ENCODE assay signal across 18 cellular contexts in the genomic region with DNA sequence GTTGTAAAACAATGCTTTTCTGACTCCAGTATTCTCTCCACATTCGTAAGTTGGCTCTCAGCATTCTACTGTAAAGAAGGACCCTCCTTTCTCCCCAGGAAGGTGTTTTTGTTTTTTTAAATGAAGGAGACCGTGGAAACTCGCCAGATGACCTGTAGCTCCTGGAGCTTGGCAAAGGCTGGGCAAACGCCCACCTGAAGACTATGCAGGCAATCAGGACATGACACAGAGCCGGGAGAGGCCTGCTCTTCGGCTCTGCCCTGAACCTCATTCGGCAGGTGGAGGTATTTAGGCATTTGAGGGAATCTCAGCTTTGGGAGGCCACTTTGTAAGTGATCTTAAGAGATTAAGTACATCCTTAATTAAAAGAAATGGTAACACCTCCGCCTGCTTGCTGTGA. TPM values are rescaled to one million over a fixed set of nuclear protein-coding genes. Genes with fewer than 3 reads are reported as not detected.
A peak's percentile ranks its signal among the peaks of the same experiment; 100 is the strongest.
DNase-seq lines count a peak whose midpoint lies in the region; ATAC-seq and TF ChIP-seq lines count a peak whose summit lies in the region.
"Had no signal": no experiment of that assay in that cellular context is flagged by ENCODE, and none has a peak within 500 bp of the region (broad histone marks: within the 10 kb centered on the region; RNA-seq: fewer than 3 reads in every experiment).

No MANE protein-coding gene starts in this region.

- POLR2A ChIA-PET in CD8-positive, alpha-beta memory T cell (lab: Charles Lee) = no interaction called here

- peaks cover 3 to 55% (median 17%) of the 10 kb centered on the region in 3 donors for H3K36me3 Mint-ChIP-seq in CD8-positive, alpha-beta memory T cell
- peaks cover 31% of the 10 kb centered on the region for H3K36me3 Mint-ChIP-seq in central memory CD8-positive, alpha-beta T cell (ENCODE audit: insufficient read depth)
- no peaks in the 10 kb centered on the region for H3K36me3 Mint-ChIP-seq in nephron (ENCODE audit: low read depth)

- no peak for TF ChIP-seq RAD21 in Ishikawa (IDR thresholded peaks at IDR 0.05; ENCODE audit: low read depth)

- H3K9me3 Mint-ChIP-seq in CD8-positive, alpha-beta memory T cell = no peaks in the 10 kb centered on the region
- H3K9me3 Mint-ChIP-seq in central memory CD8-positive, alpha-beta T cell = no peaks in the 10 kb centered on the region
- H3K9me3 Mint-ChIP-seq in nephron = no peaks in the 10 kb centered on the region

- H3K27ac ChIP-seq in CD8-positive, alpha-beta memory T cell (ENCODE audit: low read depth, low read length) = no peak overlapping the region
- H3K27ac ChIP-seq: BLaER1 treated with 17β-estradiol and CSF1 and Interleukin-3, amounts not matched to agents 10 nM and 100 nM had no signal

- no peak overlapping the region for H3K4me3 Mint-ChIP-seq in CD8-positive, alpha-beta memory T cell
- H3K4me3 Mint-ChIP-seq in central memory CD8-positive, alpha-beta T cell = no peak overlapping the region
- H3K4me3 Mint-ChIP-seq in nephron = no peak overlapping the region

- H3K27ac Mint-ChIP-seq in CD8-positive, alpha-beta memory T cell = peak overlapping the region in 5 of 8 donors; percentile 2 to 82 (median 55)
- H3K27ac Mint-ChIP-seq in central memory CD8-positive, alpha-beta T cell (ENCODE audit: low read depth) = peak overlapping the region; percentile 58
- H3K27ac Mint-ChIP-seq in nephron = peak overlapping the region in 2 of 3 experiments; percentile 9 to 71

- CTCF ChIA-PET in CD8-positive, alpha-beta memory T cell (lab: Charles Lee) = interaction anchor here (3.7 kb wide), 1 partner anchor 32 kb away, joined by 14 read pairs; no protein-coding TSS in a partner anchor

- DNase-seq in CD8-positive, alpha-beta memory T cell = no peak
- no peak for DNase-seq in central memory CD8-positive, alpha-beta T cell (ENCODE audit: low spot score in 2 of 2)
- DNase-seq in stimulated activated CD4-positive, alpha-beta T cell treated with anti-CD3 and anti-CD28 coated beads, Interleukin-1b, Interleukin-23, amount 100 ng/mL, for 48 hours = no peak
- no peak for DNase-seq in dedifferentiated amniotic fluid mesenchymal stem cell (ENCODE audit: extremely low spot score)
- DNase-seq: KBM-7, MV-4-11, NCI-H187, NCI-H2227 treated with DMSO at 0.1 percent for 48 hours, NCI-H524, PC-3, RPMI8226, SHP77 treated with DMSO at 0.1 percent for 48 hours had no signal

- ATAC-seq in central memory CD8-positive, alpha-beta T cell (replicated peaks; ENCODE audit: extremely low read depth, poor library complexity, severe bottlenecking) = no peak
- no peak for ATAC-seq in HG03432 (IDR thresholded peaks at IDR 0.05; ENCODE audit: unreplicated experiment)
- ATAC-seq: PC-3 had no signal

- peaks cover 25% of the 10 kb centered on the region for H3K4me1 ChIP-seq in CD8-positive, alpha-beta memory T cell (ENCODE audit: insufficient read depth, low read length)
- H3K4me1 ChIP-seq: HAP-1 had no signal

- TF ChIP-seq EP300 in Ishikawa (IDR thresholded peaks at IDR 0.05; ENCODE audit: borderline replicate concordance) = no peak

- H3K4me3 ChIP-seq in CD8-positive, alpha-beta memory T cell (ENCODE audit: low read length) = no peak overlapping the region
- H3K4me3 ChIP-seq: BLaER1 treated with 17β-estradiol and CSF1 and Interleukin-3, amounts not matched to agents 10 nM and 100 nM; HAP-1 had no signal

- no peaks in the 10 kb centered on the region for H3K9me3 ChIP-seq in CD8-positive, alpha-beta memory T cell (ENCODE audit: low read length)
- H3K9me3 ChIP-seq: HAP-1, SK-N-SH had no signal

- peaks cover 11 to 28% (median 23%) of the 10 kb centered on the region in 3 donors for H3K4me1 Mint-ChIP-seq in CD8-positive, alpha-beta memory T cell
- H3K4me1 Mint-ChIP-seq in central memory CD8-positive, alpha-beta T cell = peaks cover 5% of the 10 kb centered on the region
- peaks cover 8% of the 10 kb centered on the region for H3K4me1 Mint-ChIP-seq in nephron

- H3K27me3 Mint-ChIP-seq in CD8-positive, alpha-beta memory T cell = no peaks in the 10 kb centered on the region
- H3K27me3 Mint-ChIP-seq in central memory CD8-positive, alpha-beta T cell = no peaks in the 10 kb centered on the region
- no peaks in the 10 kb centered on the region for H3K27me3 Mint-ChIP-seq in nephron (ENCODE audit: low read depth)

- no peak for TF ChIP-seq CTCF in nephron (IDR thresholded peaks at IDR 0.05; ENCODE audit: unreplicated experiment in 3 of 3)

- peaks cover 28% of the 10 kb centered on the region for H3K36me3 ChIP-seq in CD8-positive, alpha-beta memory T cell (ENCODE audit: insufficient read depth, low read length)
- H3K36me3 ChIP-seq: HAP-1 had no signal

- H3K27me3 ChIP-seq in CD8-positive, alpha-beta memory T cell (ENCODE audit: insufficient read depth, low read length, poor library complexity, severe bottlenecking) = no peaks in the 10 kb centered on the region
- H3K27me3 ChIP-seq: BLaER1 treated with 17β-estradiol and CSF1 and Interleukin-3, amounts not matched to agents 10 nM and 100 nM had no signal

TF ChIP-seq in Ishikawa, 13 proteins besides CTCF, POLR2A, EP300 and RAD21:
- TF ChIP-seq EGR1 (IDR thresholded peaks at IDR 0.05) = 0 out of 2 replicates have a peak, but pooled peaks have one; percentile 34
- TF ChIP-seq NFIC (IDR thresholded peaks at IDR 0.05) = peak; percentile 51; the same call in 1 of the 2 replicates
- no peak for TF ChIP-seq CREB1 (IDR thresholded peaks at IDR 0.05; ENCODE audit: low read depth)
- no peak for TF ChIP-seq ZBTB7A (IDR thresholded peaks at IDR 0.05; ENCODE audit: low read depth)
- no peak for TF ChIP-seq TCF12 (IDR thresholded peaks at IDR 0.05; ENCODE audit: low read depth)
- no peak for TF ChIP-seq MAX (IDR thresholded peaks at IDR 0.05)
- TF ChIP-seq, protein P1, sequence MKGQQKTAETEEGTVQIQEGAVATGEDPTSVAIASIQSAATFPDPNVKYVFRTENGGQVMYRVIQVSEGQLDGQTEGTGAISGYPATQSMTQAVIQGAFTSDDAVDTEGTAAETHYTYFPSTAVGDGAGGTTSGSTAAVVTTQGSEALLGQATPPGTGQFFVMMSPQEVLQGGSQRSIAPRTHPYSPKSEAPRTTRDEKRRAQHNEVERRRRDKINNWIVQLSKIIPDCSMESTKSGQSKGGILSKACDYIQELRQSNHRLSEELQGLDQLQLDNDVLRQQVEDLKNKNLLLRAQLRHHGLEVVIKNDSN (IDR thresholded peaks at IDR 0.05) = no peak
- TF ChIP-seq TEAD4 (IDR thresholded peaks at IDR 0.05) = no peak
- no peak for TF ChIP-seq FOXM1 (IDR thresholded peaks at IDR 0.05; ENCODE audit: borderline replicate concordance, low read depth)
- TF ChIP-seq REST (IDR thresholded peaks at IDR 0.05; ENCODE audit: low read depth) = no peak
- TF ChIP-seq YY1 (IDR thresholded peaks at IDR 0.05; ENCODE audit: low read depth) = no peak
- TF ChIP-seq TAF1 (IDR thresholded peaks at IDR 0.05; ENCODE audit: low read depth) = no peak
TF ChIP-seq in Ishikawa: peak in this region for 2.

RNA-seq across cellular contexts. Expression of gene CASP10, which starts 17.4 kb away (rescaled TPM):
- total RNA-seq in CD8-positive, alpha-beta memory T cell = 1 to 10 TPM; 6.7 to 7.3 TPM
- polyA plus RNA-seq in CD8-positive, alpha-beta memory T cell = 8.1 TPM

RNA-seq across cellular contexts. Expression of gene CASP8, which starts 60.0 kb away (rescaled TPM):
- 10 to 100 TPM; 48.1 to 55.5 TPM for total RNA-seq in CD8-positive, alpha-beta memory T cell
- 108 TPM for polyA plus RNA-seq in CD8-positive, alpha-beta memory T cell
